ENCODE assay signal across 8 cellular contexts in the genomic region with DNA sequence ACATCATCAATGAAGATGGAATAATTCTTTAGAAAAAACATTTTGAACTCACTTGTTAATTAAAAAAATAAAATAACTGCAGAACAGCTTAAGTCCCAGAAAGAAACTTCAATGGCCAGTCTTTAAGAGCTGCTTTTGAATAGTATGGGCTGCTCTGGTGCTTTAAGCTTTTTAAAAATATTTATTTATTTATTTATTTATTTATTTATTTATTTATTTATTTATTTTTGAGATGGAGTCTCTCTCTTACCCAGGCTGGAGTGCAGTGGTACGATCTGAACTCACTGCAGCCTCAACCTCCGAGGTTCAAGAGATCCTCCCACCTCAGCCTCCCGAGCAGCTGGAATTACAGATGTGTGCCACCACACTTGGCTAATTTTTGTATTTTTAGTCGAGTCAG.
"Had no signal": no experiment of that assay in that cellular context is flagged by ENCODE, and none has a peak within 500 bp of the region (broad histone marks: within the 10 kb centered on the region; RNA-seq: fewer than 3 reads in every experiment).

No MANE protein-coding gene starts in this region.

- H3K27ac Mint-ChIP-seq: GM23338, H9, HFFc6 had no signal

- H3K4me1 Mint-ChIP-seq: GM23338, H9 had no signal

- H3K4me1 ChIP-seq: HAP-1 had no signal

- H3K9me3 Mint-ChIP-seq: HFFc6 had no signal

- H3K4me3 Mint-ChIP-seq: GM23338, H9, HFFc6 had no signal

- H3K4me3 ChIP-seq: GM23248, GM23338, HAP-1 had no signal

- H3K36me3 ChIP-seq: HAP-1 had no signal

- H3K27ac ChIP-seq: GM23248 had no signal

- DNase-seq: GM23248, GOT3, H7, H9, HCEC 1CT, HFFc6 had no signal

- H3K9me3 ChIP-seq: HAP-1 had no signal
